In the genomic region with DNA sequence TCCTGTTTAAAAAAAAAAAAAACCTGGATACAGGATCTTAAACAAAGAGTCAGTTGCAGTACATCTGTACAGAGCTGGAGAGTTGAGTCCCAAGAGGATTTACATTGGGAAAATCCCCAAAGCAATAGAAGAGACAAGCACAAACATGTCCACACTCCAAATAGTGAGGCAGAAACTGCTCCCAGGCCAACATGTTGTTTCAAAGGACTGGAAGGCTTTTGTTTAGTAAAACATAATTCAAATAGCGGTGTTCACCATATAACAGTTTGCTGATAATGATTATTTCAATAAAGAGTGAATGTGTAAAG, we compare ENCODE assay signal across 14 cellular contexts.
A peak's percentile ranks its signal among the peaks of the same experiment; 100 is the strongest.
DNase-seq lines count a peak whose midpoint lies in the region; ATAC-seq and TF ChIP-seq lines count a peak whose summit lies in the region.
"Had no signal": no experiment of that assay in that cellular context is flagged by ENCODE, and none has a peak within 500 bp of the region (broad histone marks: within the 10 kb centered on the region; RNA-seq: fewer than 3 reads in every experiment).

No MANE protein-coding gene starts in this region.

- DNase-seq in DMS 273 (lab: John Stamatoyannopoulos, UW; ENCODE audit: unreplicated experiment) (peak; percentile 60), NCI-H524 treated with DMSO at 0.1 percent for 48 hours (lab: John Stamatoyannopoulos, UW) (peak; percentile 11), fibroblast of the aortic adventitia (ENCODE audit: low read depth) (peak; percentile 71), G401 (ENCODE audit: low spot score) (no peak)
- DNase-seq: activated CD4-positive, alpha-beta T cell treated with anti-CD3 and anti-CD28 coated beads for 1 hour; BE2C; cerebellar nuclear complex; NCI-H2029 treated with DMSO at 0.1 percent for 48 hours; posterior cingulate gyrus had no signal

- H3K4me3 ChIP-seq in fibroblast of the aortic adventitia (ENCODE audit: low read depth, low read length): no peak overlapping the region

- ATAC-seq in HG02973 (IDR thresholded peaks at IDR 0.05; ENCODE audit: unreplicated experiment) (peak; percentile 22), GM19351 (IDR thresholded peaks at IDR 0.05; ENCODE audit: unreplicated experiment) (no peak), GM21786 (IDR thresholded peaks at IDR 0.05; ENCODE audit: unreplicated experiment) (no peak), GM18867 (IDR thresholded peaks at IDR 0.05; ENCODE audit: unreplicated experiment) (no peak)
- ATAC-seq: activated T-helper 17 cell treated with anti-CD3 and anti-CD28 coated beads, Interleukin-2, amount 50 U/mL, for 72 hours had no signal

- in situ Hi-C loops in G401 (cut with HindIII; ENCODE audit: low sequenced_read_pairs): no loop called here

- no peak for TF ChIP-seq CTCF in fibroblast of the aortic adventitia (IDR thresholded peaks at IDR 0.05; ENCODE audit: insufficient read depth, low read length)
